1 cellular context compared by ENCODE assay signal in the genomic region with DNA sequence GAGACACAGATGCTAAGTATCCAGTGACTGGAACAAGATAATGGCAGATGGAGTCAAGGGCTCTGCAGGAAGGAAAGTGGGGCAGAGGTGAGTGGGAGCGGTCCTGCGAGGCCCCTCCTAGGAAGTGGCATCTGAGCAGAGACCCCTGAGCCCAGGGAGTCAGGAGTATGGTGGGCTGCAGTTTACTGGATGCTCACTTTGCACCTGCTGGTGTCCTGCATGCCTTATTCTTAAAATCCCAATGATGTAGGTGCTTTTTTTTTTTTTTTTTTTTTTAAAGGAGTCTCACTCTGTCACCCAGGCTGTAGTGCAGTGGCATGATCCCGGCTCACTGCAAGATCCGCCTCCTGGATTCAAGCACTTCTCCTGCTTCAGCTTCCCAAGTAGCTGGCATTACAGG.
TF ChIP-seq lines count a peak whose summit lies in the region.

No MANE protein-coding gene starts in this region.

TF ChIP-seq in A549, 52 proteins besides CTCF, POLR2A, EP300 and RAD21 (continued from another document):
- TF ChIP-seq POLR2AphosphoS2 (conservative IDR thresholded peaks at IDR 0.05; ENCODE audit: low read length) (no peak), GATA3 (IDR thresholded peaks at IDR 0.05; ENCODE audit: borderline replicate concordance) (no peak), PHF8 (IDR thresholded peaks at IDR 0.05; ENCODE audit: borderline replicate concordance, low read depth) (no peak), BHLHE40 (IDR thresholded peaks at IDR 0.05; ENCODE audit: low read depth, low read length) (no peak), CBX8 (IDR thresholded peaks at IDR 0.05) (no peak), RCOR1 (IDR thresholded peaks at IDR 0.05; ENCODE audit: low read depth, low read length) (no peak), KDM5A (IDR thresholded peaks at IDR 0.05) (no peak), RARB (CRISPR knock-in tag; IDR thresholded peaks at IDR 0.05) (no peak), TP53 (CRISPR knock-in tag; IDR thresholded peaks at IDR 0.05) (no peak), HDAC2 (IDR thresholded peaks at IDR 0.05) (no peak), MAZ (IDR thresholded peaks at IDR 0.05; ENCODE audit: borderline replicate concordance, low read depth, low read length) (no peak), MYC (IDR thresholded peaks at IDR 0.05; ENCODE audit: borderline replicate concordance, low read length) (no peak), SMC3 (IDR thresholded peaks at IDR 0.05) (no peak), USF2 (IDR thresholded peaks at IDR 0.05) (no peak)
- TF ChIP-seq, protein P1, sequence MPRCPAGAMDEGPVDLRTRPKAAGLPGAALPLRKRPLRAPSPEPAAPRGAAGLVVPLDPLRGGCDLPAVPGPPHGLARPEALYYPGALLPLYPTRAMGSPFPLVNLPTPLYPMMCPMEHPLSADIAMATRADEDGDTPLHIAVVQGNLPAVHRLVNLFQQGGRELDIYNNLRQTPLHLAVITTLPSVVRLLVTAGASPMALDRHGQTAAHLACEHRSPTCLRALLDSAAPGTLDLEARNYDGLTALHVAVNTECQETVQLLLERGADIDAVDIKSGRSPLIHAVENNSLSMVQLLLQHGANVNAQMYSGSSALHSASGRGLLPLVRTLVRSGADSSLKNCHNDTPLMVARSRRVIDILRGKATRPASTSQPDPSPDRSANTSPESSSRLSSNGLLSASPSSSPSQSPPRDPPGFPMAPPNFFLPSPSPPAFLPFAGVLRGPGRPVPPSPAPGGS (IDR thresholded peaks at IDR 0.05): no peak
